12 cellular contexts compared by ENCODE assay signal in the genomic region with DNA sequence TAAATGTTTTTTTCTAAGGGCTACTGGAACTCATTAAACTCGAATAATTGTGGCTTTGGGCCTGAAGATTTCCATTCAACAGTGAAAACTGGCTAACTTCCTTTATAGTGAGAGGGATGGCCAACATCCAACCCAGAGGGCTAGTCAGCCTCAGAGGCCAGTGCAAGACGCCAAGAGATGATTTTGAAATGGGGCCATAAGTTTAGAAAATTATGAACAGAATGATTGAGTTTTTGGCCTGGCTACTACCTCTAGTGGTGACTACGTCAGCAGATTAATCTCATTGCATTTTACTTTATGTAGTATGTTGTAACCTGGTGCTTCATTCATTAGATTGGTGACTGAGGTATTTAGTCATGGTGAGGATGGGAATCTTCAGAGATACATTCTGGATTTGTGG. TPM values are rescaled to one million over a fixed set of nuclear protein-coding genes. Genes with fewer than 3 reads are reported as not detected.
DNase-seq lines count a peak whose midpoint lies in the region; ATAC-seq and TF ChIP-seq lines count a peak whose summit lies in the region.
"Had no signal": no experiment of that assay in that cellular context is flagged by ENCODE, and none has a peak within 500 bp of the region (broad histone marks: within the 10 kb centered on the region; RNA-seq: fewer than 3 reads in every experiment).

No MANE protein-coding gene starts in this region.

- H3K27me3 ChIP-seq in cardiac muscle cell (no peaks in the 10 kb centered on the region), adrenal gland (no peaks in the 10 kb centered on the region), heart right ventricle (no peaks in the 10 kb centered on the region), testis (no peaks in the 10 kb centered on the region)
- H3K27me3 ChIP-seq: gastrocnemius medialis had no signal

- TF ChIP-seq POLR2A in adrenal gland (IDR thresholded peaks at IDR 0.05) (no peak), testis (IDR thresholded peaks at IDR 0.05) (no peak)

- peak in 1 of 2 donors; percentile 96 for DNase-seq in cardiac muscle cell (ENCODE audit: low read depth in 1 of 2, low spot score in 1 of 2)
- DNase-seq in cardiac septum (ENCODE audit: low spot score) = no peak
- peak in 5 of 7 donors; percentile 26 to 65 (median 53) for DNase-seq in adrenal gland
- DNase-seq in heart right ventricle = peak in 1 of 2 donors; percentile 55
- peak; percentile 39 for DNase-seq in testis
- DNase-seq in DMS114 treated with DMSO at 0.1 percent for 48 hours (lab: John Stamatoyannopoulos, UW; ENCODE audit: unreplicated experiment) = no peak
- DNase-seq: gastrocnemius medialis, KBM-7 had no signal

- TF ChIP-seq CTCF in cardiac muscle cell (IDR thresholded peaks at IDR 0.05; ENCODE audit: low read depth, low read length) (no peak), adrenal gland (IDR thresholded peaks at IDR 0.05) (peak in 1 of 6 experiments; percentile 14), heart right ventricle (IDR thresholded peaks at IDR 0.05) (no peak), testis (IDR thresholded peaks at IDR 0.05) (no peak)

- intact Hi-C loops in cardiac septum (cut with DNase I) = loop anchor here (1.0 kb wide), 1 partner anchor 11 kb away; no protein-coding TSS in a partner anchor
- intact Hi-C loops in adrenal gland (cut with DNase I) = no loop called here
- intact Hi-C loops in heart right ventricle (cut with DNase I) = loop anchor here in 1 of 10 donors (10.0 kb wide), 1 partner anchor 185 kb away; no protein-coding TSS in a partner anchor
- intact Hi-C loops in testis (cut with DNase I; ENCODE audit: low total_unique reads) = no loop called here

- H3K36me3 ChIP-seq in cardiac muscle cell = peaks cover 22% of the 10 kb centered on the region
- peaks cover 0 to 52% of the 10 kb centered on the region in 2 donors for H3K36me3 ChIP-seq in adrenal gland (replicated peaks in 1 of 2)
- H3K36me3 ChIP-seq in heart right ventricle = peaks cover 0 to 87% (median 16%) of the 10 kb centered on the region in 9 donors
- no peaks in the 10 kb centered on the region for H3K36me3 ChIP-seq in testis (ENCODE audit: low read depth, missing control alignments)

- H3K27ac ChIP-seq in cardiac muscle cell (peak overlapping the region; percentile 4), adrenal gland (peak overlapping the region in 1 of 5 donors; percentile 60), heart right ventricle (peak overlapping the region in 2 of 10 donors; percentile 32 to 48), testis (no peak overlapping the region)
- H3K27ac ChIP-seq: C4-2B, gastrocnemius medialis had no signal

- no peaks in the 10 kb centered on the region for H3K9me3 ChIP-seq in cardiac muscle cell (ENCODE audit: low read depth)
- no peaks in the 10 kb centered on the region for H3K9me3 ChIP-seq in adrenal gland (replicated peaks in 1 of 3)
- H3K9me3 ChIP-seq in heart right ventricle = no peaks in the 10 kb centered on the region
- H3K9me3 ChIP-seq in testis = no peaks in the 10 kb centered on the region
- H3K9me3 ChIP-seq: gastrocnemius medialis had no signal

- H3K4me3 ChIP-seq in cardiac muscle cell (no peak overlapping the region), adrenal gland (no peak overlapping the region), heart right ventricle (no peak overlapping the region), testis (no peak overlapping the region)
- H3K4me3 ChIP-seq: gastrocnemius medialis had no signal

- ATAC-seq in heart right ventricle (peak in 6 of 8 donors; percentile 16 to 60 (median 32)), GM21786 (IDR thresholded peaks at IDR 0.05; ENCODE audit: unreplicated experiment) (no peak), GM18907 (IDR thresholded peaks at IDR 0.05; ENCODE audit: unreplicated experiment) (no peak)
- ATAC-seq: gastrocnemius medialis; stimulated activated effector memory CD8-positive, alpha-beta T cell treated with anti-CD3 and anti-CD28 coated beads, Interleukin-12 subunit alpha, Interleukin-12 subunit beta, amount 100 ng/mL, for 72 hours had no signal

- no peaks in the 10 kb centered on the region for H3K4me1 ChIP-seq in cardiac muscle cell (ENCODE audit: low read depth)
- peaks cover 0 to 40% of the 10 kb centered on the region in 2 donors for H3K4me1 ChIP-seq in adrenal gland (replicated peaks in 1 of 2)
- peaks cover 0 to 96% (median 70%) of the 10 kb centered on the region in 9 donors for H3K4me1 ChIP-seq in heart right ventricle
- H3K4me1 ChIP-seq in testis = no peaks in the 10 kb centered on the region

- 23 to 41% (median 34%) methylated on average over 3 of the region's 3 CpGs for WGBS in adrenal gland, 4 donors
- 30 to 43% methylated on average over 3 of the region's 3 CpGs for WGBS in heart right ventricle, 2 donors
- WGBS in testis, 2 donors = 50 to 51% methylated on average over 3 of the region's 3 CpGs

RNA-seq across cellular contexts. Expression of a gene that starts 28.4 kb away (rescaled TPM):
- total RNA-seq in cardiac muscle cell (44.7 and 60.0 TPM in 2 replicates), cardiac septum (59.6 TPM), adrenal gland (10 to 100 TPM; 37.4 to 93.2 (median 69.3) TPM), heart right ventricle (10 to 100 TPM; 57.2 to 74.7 (median 64.1) TPM), testis (10 to 100 TPM; 68.8 to 75.7 TPM)
- polyA plus RNA-seq in cardiac muscle cell (26.5 and 27.8 TPM in 2 replicates), adrenal gland (10 to 100 TPM in 1 of 3 donors, 1 to 10 TPM in 2; 5.8 to 36.8 (median 9.4) TPM), heart right ventricle (10 to 100 TPM; 10.2 to 11.7 TPM), testis (ENCODE audit: insufficient read depth, low read depth, low replicate concordance) (37.5 TPM)

Comparison
In these comparisons a context has a peak if more than half of its experiments do, and no peak if none do; other contexts are left out.
1. DNase-seq: peak in adrenal gland (5 of 7) and testis (single experiment); none in cardiac septum (single experiment) and DMS114 treated with DMSO at 0.1 percent for 48 hours (single experiment).
2. ATAC-seq: peak in heart right ventricle (6 of 8); none in GM21786 (single experiment) and GM18907 (single experiment).